ENCODE assay signal across 34 cellular contexts in genomic region chr12:27875677-27876076, GRCh38.
"Had no signal": no experiment of that assay in that cellular context is flagged by ENCODE, and none has a peak within 500 bp of the region (broad histone marks: within the 10 kb centered on the region; RNA-seq: fewer than 3 reads in every experiment).

No MANE protein-coding gene starts in this region.

- H3K9me3 Mint-ChIP-seq: activated B cell treated with CpG ODN at 0.5 μM for 24 hours; activated CD4-positive, alpha-beta memory T cell treated with anti-CD3 and anti-CD28 coated beads for 36 hours; activated CD4-positive, alpha-beta T cell treated with anti-CD3 and anti-CD28 coated beads, Interleukin-2, amount 10 ng/mL, durations not matched to agents 24 days and 14 days; activated CD8-positive, alpha-beta T cell treated with anti-CD3 and anti-CD28 coated beads for 36 hours; activated naive CD4-positive, alpha-beta T cell treated with anti-CD3 and anti-CD28 coated beads for 36 hours; activated T-cell treated with anti-CD3 and anti-CD28 coated beads, Interleukin-2, amount 50 U/mL, for 4 hours; activated T-helper 17 cell treated with anti-CD3 and anti-CD28 coated beads, Interleukin-2, amount 50 U/mL, for 72 hours had no signal

- H3K4me1 ChIP-seq: ascending aorta had no signal

- H3K4me1 Mint-ChIP-seq: activated B cell treated with CpG ODN at 0.5 μM for 24 hours had no signal

- H3K27ac Mint-ChIP-seq: activated B cell treated with CpG ODN at 0.5 μM for 24 hours; activated CD4-positive, alpha-beta memory T cell treated with anti-CD3 and anti-CD28 coated beads for 36 hours; activated CD4-positive, alpha-beta T cell treated with anti-CD3 and anti-CD28 coated beads, Interleukin-2, amount 10 ng/mL, durations not matched to agents 24 days and 14 days; activated CD8-positive, alpha-beta T cell treated with anti-CD3 and anti-CD28 coated beads for 36 hours; activated naive CD4-positive, alpha-beta T cell treated with anti-CD3 and anti-CD28 coated beads for 36 hours; activated naive CD4-positive, alpha-beta T cell treated with anti-CD3 and anti-CD28 coated beads, Interleukin-2, amount 50 U/mL, for 72 hours; activated naive CD8-positive, alpha-beta T cell treated with anti-CD3 and anti-CD28 coated beads for 36 hours; activated T-cell treated with anti-CD3 and anti-CD28 coated beads, Interleukin-2, amount 50 U/mL, for 72 hours; activated T-helper 1 cell treated with anti-CD3 and anti-CD28 coated beads, Interleukin-12 subunit alpha, Interleukin-12 subunit beta, Interleukin-2, Interleukin-4 antibody, amounts not matched to agents 30 ng/mL and 10 ng/mL and 1 ng/mL, durations not matched to agents 14 hours and 24 hours and 36 hours; activated T-helper 17 cell treated with anti-CD3 and anti-CD28 coated beads, Interleukin-2, amount 50 U/mL, for 72 hours; brain; T-helper 1 cell treated with Interleukin-12 subunit alpha and Interleukin-12 subunit beta and Interleukin-4 antibody, amounts not matched to agents 30 μg/mL and 1 μg/mL, for 36 hours; T-helper 2 cell treated with Interferon-gamma antibody and Interleukin-4, amounts not matched to agents 5 μg/mL and 100 μg/mL, for 36 hours had no signal

- H3K9me3 ChIP-seq: ascending aorta had no signal

- H3K36me3 Mint-ChIP-seq: activated CD4-positive, alpha-beta memory T cell treated with anti-CD3 and anti-CD28 coated beads for 36 hours; brain had no signal

- H3K27me3 ChIP-seq: ascending aorta had no signal

- H3K27ac ChIP-seq: ascending aorta, VCaP had no signal

- H3K4me3 Mint-ChIP-seq: activated B cell treated with CpG ODN at 0.5 μM for 24 hours; activated CD4-positive, alpha-beta memory T cell treated with anti-CD3 and anti-CD28 coated beads for 36 hours; activated CD4-positive, alpha-beta T cell treated with anti-CD3 and anti-CD28 coated beads, Interleukin-2, amount 10 ng/mL, durations not matched to agents 24 days and 14 days; activated CD8-positive, alpha-beta T cell treated with anti-CD3 and anti-CD28 coated beads for 36 hours; activated naive CD4-positive, alpha-beta T cell treated with anti-CD3 and anti-CD28 coated beads for 36 hours; activated naive CD8-positive, alpha-beta T cell treated with anti-CD3 and anti-CD28 coated beads for 36 hours; activated T-cell treated with anti-CD3 and anti-CD28 coated beads, Interleukin-2, amount 50 U/mL, for 4 hours; activated T-cell treated with anti-CD3 and anti-CD28 coated beads, Interleukin-2, amount 50 U/mL, for 72 hours; activated T-helper 1 cell treated with anti-CD3 and anti-CD28 coated beads, Interleukin-12 subunit alpha, Interleukin-12 subunit beta, Interleukin-2, Interleukin-4 antibody, amounts not matched to agents 30 ng/mL and 10 ng/mL and 1 ng/mL, durations not matched to agents 14 hours and 24 hours and 36 hours; activated T-helper 17 cell treated with anti-CD3 and anti-CD28 coated beads, Interleukin-2, amount 50 U/mL, for 72 hours; brain; T-helper 1 cell treated with Interleukin-12 subunit alpha and Interleukin-12 subunit beta and Interleukin-4 antibody, amounts not matched to agents 30 μg/mL and 1 μg/mL, for 36 hours; T-helper 2 cell treated with Interferon-gamma antibody and Interleukin-4, amounts not matched to agents 5 μg/mL and 100 μg/mL, for 36 hours had no signal

- H3K4me3 ChIP-seq: ascending aorta had no signal

- H3K36me3 ChIP-seq: ascending aorta had no signal

- DNase-seq: activated B cell treated with CpG ODN at 0.5 μM for 24 hours; activated CD4-positive, alpha-beta memory T cell treated with anti-CD3 and anti-CD28 coated beads for 36 hours; activated CD4-positive, alpha-beta T cell treated with anti-CD3 and anti-CD28 coated beads for 4 hours; activated CD4-positive, alpha-beta T cell treated with anti-CD3 and anti-CD28 coated beads, Interleukin-2, amount 10 ng/mL, durations not matched to agents 24 days and 14 days; activated CD4-positive, alpha-beta T cell treated with anti-CD3 and anti-CD28 coated beads, Interleukin-2, amount 50 U/mL, for 1 hour; activated CD4-positive, alpha-beta T cell treated with anti-CD3 and anti-CD28 coated beads, Interleukin-2, amount 50 U/mL, for 4 hours; activated CD4-positive, CD25-positive, alpha-beta regulatory T cell treated with anti-CD3 and anti-CD28 coated beads, Interleukin-2, amount 50 U/mL, for 72 hours; activated CD8-positive, alpha-beta memory T cell treated with anti-CD3 and anti-CD28 coated beads, Interleukin-2, amount 50 U/mL, for 4 hours; activated CD8-positive, alpha-beta T cell treated with anti-CD3 and anti-CD28 coated beads for 36 hours; activated effector memory CD4-positive, alpha-beta T cell treated with anti-CD3 and anti-CD28 coated beads, Interleukin-2, amount 50 U/mL, for 16 hours; activated gamma-delta T cell treated with Interleukin-2 at 50 U/mL for 16 hours; activated naive CD4-positive, alpha-beta T cell; activated naive CD4-positive, alpha-beta T cell treated with anti-CD3 and anti-CD28 coated beads for 36 hours; activated naive CD4-positive, alpha-beta T cell treated with anti-CD3 and anti-CD28 coated beads, Interleukin-2, amount 50 U/mL, for 16 hours; activated naive CD8-positive, alpha-beta T cell treated with anti-CD3 and anti-CD28 coated beads for 36 hours; activated T-cell treated with anti-CD3 and anti-CD28 coated beads for 4 hours; activated T-cell treated with anti-CD3 and anti-CD28 coated beads, Interleukin-2, amount 50 U/mL, for 1 hour; activated T-cell treated with anti-CD3 and anti-CD28 coated beads, Interleukin-2, amount 50 U/mL, for 4 hours; activated T-cell treated with anti-CD3 and anti-CD28 coated beads, Interleukin-2, amount 50 U/mL, for 72 hours; amygdala; anterior cingulate cortex; central memory CD4-positive, alpha-beta T cell; T-helper 1 cell; T-helper 2 cell; T-helper 9 cell had no signal

- H3K27me3 Mint-ChIP-seq: activated B cell treated with CpG ODN at 0.5 μM for 24 hours; activated T-helper 17 cell treated with anti-CD3 and anti-CD28 coated beads, Interleukin-2, amount 50 U/mL, for 72 hours; brain had no signal

- ATAC-seq: activated CD8-positive, alpha-beta T cell treated with anti-CD3 and anti-CD28 coated beads for 36 hours; activated naive CD4-positive, alpha-beta T cell treated with anti-CD3 and anti-CD28 coated beads, Interleukin-2, amount 50 U/mL, for 72 hours; activated T-cell treated with anti-CD3 and anti-CD28 coated beads, Interleukin-2, amount 50 U/mL, for 4 hours; activated T-cell treated with anti-CD3 and anti-CD28 coated beads, Interleukin-2, amount 50 U/mL, for 72 hours; activated T-helper 17 cell treated with anti-CD3 and anti-CD28 coated beads, Interleukin-2, amount 50 U/mL, for 72 hours had no signal

- FAIRE-seq: TTC549 had no signal
